ENCODE assay signal across 8 cellular contexts in the genomic region with DNA sequence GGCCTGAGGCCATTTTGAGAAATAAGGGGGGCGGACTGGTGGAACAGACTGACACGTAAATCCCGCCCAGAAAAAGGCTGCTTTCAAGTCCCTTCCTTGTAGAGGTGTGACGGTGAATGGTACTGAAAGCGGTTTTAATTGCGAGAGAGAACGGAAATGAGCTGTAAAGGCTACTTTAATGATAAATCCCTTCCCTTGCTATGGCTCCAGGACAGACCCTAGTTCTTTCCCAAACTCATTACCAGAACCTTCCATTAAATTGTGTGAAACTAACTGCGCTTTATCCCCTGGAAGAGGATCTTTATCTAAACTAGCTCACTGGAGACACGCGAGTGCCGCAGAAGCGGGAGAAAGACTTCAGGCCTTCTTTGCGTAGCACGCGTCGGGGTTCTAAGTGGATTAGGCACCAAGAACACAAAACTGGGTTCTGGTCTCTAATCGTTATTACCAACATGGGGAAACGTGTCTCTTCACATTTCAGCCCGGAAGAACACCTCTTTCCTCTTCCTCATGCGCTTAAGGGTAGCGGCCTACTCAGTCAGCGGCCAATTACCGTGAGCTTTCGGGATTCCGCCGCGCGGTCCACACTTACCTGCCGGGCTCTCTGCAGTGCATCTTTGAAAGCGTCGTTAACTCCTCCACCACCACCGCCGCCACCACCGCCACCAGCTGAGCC. TPM values are rescaled to one million over a fixed set of nuclear protein-coding genes. Genes with fewer than 3 reads are reported as not detected.
A peak's percentile ranks its signal among the peaks of the same experiment; 100 is the strongest.
DNase-seq lines count a peak whose midpoint lies in the region; ATAC-seq and TF ChIP-seq lines count a peak whose summit lies in the region.

No MANE protein-coding gene starts in this region.

- intact Hi-C loops in Panc1 (cut with micrococcal nuclease; ENCODE audit: unreplicated experiment), result loop anchor here (5.0 kb wide), 1 partner anchor 134 kb away; no protein-coding TSS in a partner anchor

- CTCF ChIA-PET in Panc1 (lab: Charles Lee), result interaction anchor here (1.2 kb wide), 1 partner anchor 136 kb away, joined by 6 read pairs; no protein-coding TSS in a partner anchor

- H3K4me1 ChIP-seq in DOHH2 (ENCODE audit: control insufficient read depth, low read length) (peaks cover 45% of the 10 kb centered on the region), Panc1 (ENCODE audit: control insufficient read depth, insufficient read depth, low read length) (peaks cover 18% of the 10 kb centered on the region), neuronal stem cell (ENCODE audit: control insufficient read depth in 2 of 2, insufficient read depth in 1 of 2, low read depth in 1 of 2, low read length in 2 of 2) (peaks cover 3% of the 10 kb centered on the region in 2 donors)

- H4K91ac ChIP-seq in neuronal stem cell (ENCODE audit: low read depth, low read length, poor library complexity), result no peak overlapping the region

- POLR2A ChIA-PET in Panc1 (lab: Charles Lee), result interaction anchor here (0.5 to 0.9 kb wide), 3 partner anchors 15 to 75 kb away, joined by 5 to 9 read pairs (median 8); a partner anchor contains a TSS

- peak overlapping the region; percentile 87 for H3K4me2 ChIP-seq in DOHH2 (ENCODE audit: low read length)
- H3K4me2 ChIP-seq in neuronal stem cell (ENCODE audit: insufficient read depth, low read length, poor library complexity, severe bottlenecking), result peak overlapping the region; percentile 38

- peak overlapping the region; percentile 9 for H3K18ac ChIP-seq in neuronal stem cell (ENCODE audit: low read length)

- TF ChIP-seq CTCF in DOHH2 (IDR thresholded peaks at IDR 0.05; ENCODE audit: low read depth, low read length, poor library complexity, severe bottlenecking), result no peak
- TF ChIP-seq CTCF in Panc1 (IDR thresholded peaks at IDR 0.05), result no peak
- TF ChIP-seq CTCF in fibroblast of villous mesenchyme (IDR thresholded peaks at IDR 0.05; ENCODE audit: insufficient read depth, low read depth, low read length), result no peak

- peak overlapping the region; percentile 86 for H3K27ac ChIP-seq in DOHH2 (ENCODE audit: low read depth, low read length)
- H3K27ac ChIP-seq in KOPT-K1 (ENCODE audit: low read depth, low read length, poor library complexity, severe bottlenecking), result peak overlapping the region; percentile 98
- H3K27ac ChIP-seq in Panc1 (ENCODE audit: low read length), result peak overlapping the region; percentile 100
- H3K27ac ChIP-seq in neuronal stem cell (replicated peaks; ENCODE audit: low read length), result peak overlapping the region; percentile 84

- peaks cover 69% of the 10 kb centered on the region for H3K36me3 ChIP-seq in DOHH2 (ENCODE audit: control insufficient read depth, low read length)
- H3K36me3 ChIP-seq in KOPT-K1 (ENCODE audit: insufficient read depth, low read length), result peaks cover 52% of the 10 kb centered on the region
- peaks cover 18% of the 10 kb centered on the region for H3K36me3 ChIP-seq in Panc1 (ENCODE audit: control insufficient read depth, insufficient read depth, low read length)
- peaks cover 0 to 67% of the 10 kb centered on the region in 2 donors for H3K36me3 ChIP-seq in neuronal stem cell (replicated peaks in 1 of 2; ENCODE audit: control insufficient read depth in 2 of 2, insufficient read depth in 2 of 2, low read length in 2 of 2)

- peak overlapping the region; percentile 66 for H3K9ac ChIP-seq in neuronal stem cell (ENCODE audit: low read depth, low read length, poor library complexity)

- no peaks in the 10 kb centered on the region for H3K79me1 ChIP-seq in neuronal stem cell (ENCODE audit: low read depth, low read length)

- H3K9me2 ChIP-seq in DOHH2 (replicated peaks; ENCODE audit: control insufficient read depth, low read length), result no peaks in the 10 kb centered on the region

- WGBS in neuronal stem cell (ENCODE audit: extremely low coverage in 2 of 2, insufficient read length in 2 of 2, insufficient replicate concordance in 1 of 2), 2 donors, result no CpG with 5 or more reads among the region's 34 CpGs

- peaks cover 39% of the 10 kb centered on the region for H4K20me1 ChIP-seq in DOHH2 (ENCODE audit: control insufficient read depth, insufficient read depth, low read depth, low read length)

- no peak overlapping the region for H2BK12ac ChIP-seq in neuronal stem cell (ENCODE audit: low read length)

- ATAC-seq in GM21825 (IDR thresholded peaks at IDR 0.05; ENCODE audit: unreplicated experiment), result peak; percentile 67
- ATAC-seq in Panc1, result peak; percentile 70

- H2AK5ac ChIP-seq in neuronal stem cell (ENCODE audit: low read depth, low read length), result no peak overlapping the region

- H4K8ac ChIP-seq in neuronal stem cell (ENCODE audit: low read depth, low read length), result no peak overlapping the region

- H3K27me3 ChIP-seq in DOHH2 (ENCODE audit: control insufficient read depth, low read length), result no peaks in the 10 kb centered on the region
- no peaks in the 10 kb centered on the region for H3K27me3 ChIP-seq in Panc1 (ENCODE audit: control insufficient read depth, insufficient read depth, low read length)
- no peaks in the 10 kb centered on the region for H3K27me3 ChIP-seq in neuronal stem cell (ENCODE audit: control insufficient read depth in 3 of 3, insufficient read depth in 3 of 3, low read depth in 1 of 3, low read length in 3 of 3)

- peak overlapping the region; percentile 93 for H2AFZ ChIP-seq in neuronal stem cell (ENCODE audit: low read length)

- BruUV-seq in Panc1 (replicated peaks; lab: Mats Ljungman, UMichigan), result TSS peak; percentile 85

- no peak overlapping the region for H2BK120ac ChIP-seq in neuronal stem cell (ENCODE audit: low read depth, low read length)

- no peak overlapping the region for H3K4ac ChIP-seq in neuronal stem cell (ENCODE audit: low read length)

- H2BK5ac ChIP-seq in neuronal stem cell (ENCODE audit: low read length), result peak overlapping the region; percentile 2

- in situ Hi-C loops in Panc1 (cut with HindIII; ENCODE audit: low pct_unique_long_range_greater_than_20kb, low sequenced_read_pairs), result no loop called here

- H2BK15ac ChIP-seq in neuronal stem cell (ENCODE audit: low read length), result peak overlapping the region; percentile 52

- H3K4me3 ChIP-seq in DOHH2 (ENCODE audit: low read length), result peak overlapping the region; percentile 86
- peak overlapping the region; percentile 96 to 100 for H3K4me3 ChIP-seq in Panc1 (ENCODE audit: low read depth in 2 of 2, low read length in 2 of 2)
- peak overlapping the region; percentile 96 for H3K4me3 ChIP-seq in fibroblast of villous mesenchyme (ENCODE audit: low read depth, low read length)
- H3K4me3 ChIP-seq in neuronal stem cell (ENCODE audit: low read length in 2 of 2), result peak overlapping the region; percentile 76 to 97

- H3K9me3 ChIP-seq in DOHH2 (ENCODE audit: control insufficient read depth, insufficient read depth, low read length) (no peaks in the 10 kb centered on the region), KOPT-K1 (ENCODE audit: insufficient read depth, low read length, poor library complexity, severe bottlenecking) (no peaks in the 10 kb centered on the region), Panc1 (ENCODE audit: control insufficient read depth, insufficient read depth, low read depth, low read length) (no peaks in the 10 kb centered on the region), neuronal stem cell (replicated peaks in 1 of 2; ENCODE audit: control insufficient read depth in 2 of 2, insufficient read depth in 1 of 2, low read depth in 1 of 2, low read length in 2 of 2) (peaks cover 0 to 35% of the 10 kb centered on the region in 2 donors)

- H3K79me2 ChIP-seq in DOHH2 (ENCODE audit: control insufficient read depth, low read length), result peaks cover 89% of the 10 kb centered on the region

- DNase-seq in Panc1 (ENCODE audit: low read depth, low spot score), result peak; percentile 45
- peak; percentile 51 for DNase-seq in activated T-helper 1 cell treated with Interleukin-2 at 50 U/mL for 16 hours (ENCODE audit: low read depth)
- DNase-seq in fibroblast of villous mesenchyme (ENCODE audit: low read depth), result peak; percentile 98
- peak; percentile 66 for DNase-seq in neuronal stem cell (ENCODE audit: low spot score)
- peak; percentile 84 for DNase-seq in superior temporal gyrus (ENCODE audit: extremely low spot score)

- H3K14ac ChIP-seq in neuronal stem cell (ENCODE audit: low read length), result no peak overlapping the region

- no peak overlapping the region for H3K23ac ChIP-seq in neuronal stem cell (ENCODE audit: low read depth, low read length, poor library complexity)

- no peaks in the 10 kb centered on the region; the same call in 1 of the 2 replicates for H3F3A ChIP-seq in DOHH2 (ENCODE audit: control insufficient read depth, insufficient read depth)

RNA-seq across cellular contexts. Expression of a gene that starts 0.4 kb away (rescaled TPM):
- total RNA-seq in Panc1 (2021; ENCODE audit: unreplicated experiment), result 150 TPM
- 68.5 TPM for polyA plus RNA-seq in Panc1 (2012; ENCODE audit: insufficient read length)
- 87.0 and 125 TPM in 2 replicates for total RNA-seq in fibroblast of villous mesenchyme
- polyA plus RNA-seq in neuronal stem cell (2013, experiment 1 of 2), result 322 TPM
- polyA plus RNA-seq in neuronal stem cell (2013, experiment 2 of 2), result 298 TPM

RNA-seq across cellular contexts. Expression of a gene that starts 26.3 kb away (rescaled TPM):
- total RNA-seq in Panc1 (2021; ENCODE audit: unreplicated experiment) (14.9 TPM), fibroblast of villous mesenchyme (35.4 and 57.0 TPM in 2 replicates)
- 8.1 TPM for polyA plus RNA-seq in Panc1 (2012; ENCODE audit: insufficient read length)
- polyA plus RNA-seq in neuronal stem cell (2013, experiment 1 of 2), result 40.1 TPM
- polyA plus RNA-seq in neuronal stem cell (2013, experiment 2 of 2), result 40.2 TPM

Comparison
In these comparisons a context has a peak if more than half of its experiments do, and no peak if none do; other contexts are left out.
1. Peak in every context shown above with its lines: DNase-seq, ATAC-seq, H3K4me3 ChIP-seq and H3K27ac ChIP-seq.
2. DNase-seq: peak in every context shown above with its lines; median percentile 98 in fibroblast of villous mesenchyme; 84 in superior temporal gyrus; 66 in neuronal stem cell; 51 in activated T-helper 1 cell treated with Interleukin-2 at 50 U/mL for 16 hours; 45 in Panc1.